In the genomic region with DNA sequence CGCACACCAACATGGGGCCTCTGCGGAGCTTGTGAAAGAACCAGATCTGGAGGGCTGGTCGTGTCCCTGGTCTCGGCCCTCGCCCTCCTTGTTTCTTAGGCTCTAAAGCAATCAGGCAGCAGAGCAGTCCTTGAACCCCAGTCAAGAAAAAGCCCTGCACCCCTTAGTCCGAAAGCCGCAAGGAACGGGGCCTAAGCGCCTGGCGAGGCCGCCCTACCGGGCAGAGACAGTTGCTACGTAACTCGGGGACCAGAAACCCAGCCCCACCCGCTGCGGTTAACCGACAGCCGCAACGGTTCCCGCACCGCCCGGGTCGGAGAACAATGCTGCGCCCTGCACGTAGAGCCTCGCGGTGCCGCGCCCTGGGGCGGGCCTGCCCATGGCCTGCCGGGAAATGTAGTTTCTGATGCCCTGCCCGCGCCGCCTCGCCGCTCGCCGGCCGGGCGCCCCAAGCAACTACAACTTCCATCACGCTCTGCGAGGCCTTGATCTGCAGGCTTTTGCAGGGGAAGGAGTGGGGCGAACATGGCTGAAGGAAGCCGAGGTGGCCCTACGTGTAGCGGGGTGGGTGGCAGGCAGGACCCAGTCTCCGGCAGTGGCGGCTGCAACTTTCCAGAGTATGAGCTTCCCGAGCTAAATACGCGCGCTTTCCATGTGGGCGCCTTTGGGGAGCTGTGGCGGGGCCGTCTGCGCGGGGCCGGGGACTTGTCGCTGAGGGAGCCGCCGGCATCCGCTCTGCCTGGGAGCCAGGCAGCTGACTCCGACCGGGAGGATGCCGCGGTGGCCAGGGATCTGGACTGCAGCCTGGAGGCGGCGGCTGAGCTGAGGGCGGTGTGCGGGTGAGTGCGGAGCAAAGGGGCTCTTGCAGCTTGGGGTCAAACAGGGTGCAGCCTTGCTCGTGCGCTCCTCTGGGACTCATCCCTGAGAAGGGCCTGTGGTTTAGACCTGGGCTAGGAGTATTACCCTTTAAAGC, we compare ENCODE assay signal across 8 cellular contexts. TPM values are rescaled to one million over a fixed set of nuclear protein-coding genes. Genes with fewer than 3 reads are reported as not detected.
A peak's percentile ranks its signal among the peaks of the same experiment; 100 is the strongest.
DNase-seq lines count a peak whose midpoint lies in the region; ATAC-seq and TF ChIP-seq lines count a peak whose summit lies in the region.

A gene (plus strand): TSS at position 522 of the 973 bp plus-strand sequence. CDS start 4 bp downstream, at position 526.

- H3K4me1 Mint-ChIP-seq in endothelial cell (ENCODE audit: unreplicated experiment) (peaks cover 21% of the 10 kb centered on the region), mesothelial cell of epicardium (peaks cover 30% of the 10 kb centered on the region)

- H3K27me3 Mint-ChIP-seq in endothelial cell (ENCODE audit: unreplicated experiment) (peaks cover 3% of the 10 kb centered on the region), mesothelial cell of epicardium (ENCODE audit: low read depth) (no peaks in the 10 kb centered on the region)

- no peaks in the 10 kb centered on the region for H3K27me3 ChIP-seq in OCI-LY3 (ENCODE audit: low read depth, low read length)

- peaks cover 26% of the 10 kb centered on the region for H3K4me1 ChIP-seq in OCI-LY3 (ENCODE audit: low read length)

- H3K9me3 ChIP-seq in OCI-LY3 (ENCODE audit: insufficient read depth, low read length), result no peaks in the 10 kb centered on the region

- H3K36me3 Mint-ChIP-seq in endothelial cell (ENCODE audit: low read depth, unreplicated experiment), result peaks cover 12% of the 10 kb centered on the region
- H3K36me3 Mint-ChIP-seq in mesothelial cell of epicardium, result peaks cover 10% of the 10 kb centered on the region

- DNase-seq in DMS 273 treated with DMSO at 0.1 percent for 48 hours (lab: John Stamatoyannopoulos, UW) (peak; percentile 89), HuH-7.5 (ENCODE audit: low spot score) (peak; percentile 77), activated T-cell treated with anti-CD3 and anti-CD28 coated beads for 1 hour (ENCODE audit: low read depth) (peak; percentile 82), endothelial cell (ENCODE audit: low spot score) (peak; percentile 94), mesothelial cell of epicardium (ENCODE audit: low spot score in 2 of 2, unreplicated experiment in 2 of 2) (peak; percentile 80 to 93)
- DNase-seq in stimulated activated CD8-positive, alpha-beta memory T cell treated with anti-CD3 and anti-CD28 coated beads, Interleukin-15, amount 100 ng/mL, for 4 hours (ENCODE audit: low read depth in 2 of 2), result peak; percentile 85 to 87

- H3K4me3 ChIP-seq in OCI-LY3 (ENCODE audit: low read length), result peak within 1 kb of the TSS; percentile 87

- TF ChIP-seq CTCF in OCI-LY3 (IDR thresholded peaks at IDR 0.05; ENCODE audit: low read depth, low read length) (no peak), endothelial cell (IDR thresholded peaks at IDR 0.05; ENCODE audit: unreplicated experiment) (no peak), mesothelial cell of epicardium (IDR thresholded peaks at IDR 0.05; ENCODE audit: unreplicated experiment) (no peak)

- H3K4me3 Mint-ChIP-seq in endothelial cell (ENCODE audit: unreplicated experiment) (peak within 1 kb of the TSS; percentile 97), mesothelial cell of epicardium (peak within 1 kb of the TSS; percentile 96)

- H4K20me1 ChIP-seq in OCI-LY3 (ENCODE audit: insufficient read depth, low read length), result peaks cover 9% of the 10 kb centered on the region

- peaks cover 13% of the 10 kb centered on the region for H3K36me3 ChIP-seq in OCI-LY3 (replicated peaks; ENCODE audit: low read depth, low read length)

- peak within 1 kb of the TSS; percentile 47 for H3K27ac ChIP-seq in OCI-LY3 (ENCODE audit: low read length)

- H3K9me3 Mint-ChIP-seq in endothelial cell (ENCODE audit: unreplicated experiment), result no peaks in the 10 kb centered on the region
- H3K9me3 Mint-ChIP-seq in mesothelial cell of epicardium, result no peaks in the 10 kb centered on the region

- peaks cover 26% of the 10 kb centered on the region for H3K79me2 ChIP-seq in OCI-LY3 (ENCODE audit: low read length)

- H3K4me2 ChIP-seq in OCI-LY3 (ENCODE audit: low read length), result peak within 1 kb of the TSS; percentile 98

- peak within 1 kb of the TSS; percentile 95 for H2AFZ ChIP-seq in OCI-LY3 (ENCODE audit: low read depth, low read length)

- ATAC-seq in GM21528 (IDR thresholded peaks at IDR 0.05; ENCODE audit: low FRiP score, unreplicated experiment), result peak; percentile 97

- peak within 1 kb of the TSS; percentile 87 for H3K9ac ChIP-seq in OCI-LY3 (ENCODE audit: low read length)

- H3K27ac Mint-ChIP-seq in endothelial cell (ENCODE audit: unreplicated experiment), result peak within 1 kb of the TSS; percentile 95
- peak within 1 kb of the TSS; percentile 99 for H3K27ac Mint-ChIP-seq in mesothelial cell of epicardium

RNA-seq across cellular contexts. Expression of the gene that starts here (rescaled TPM):
- total RNA-seq in endothelial cell (ENCODE audit: unreplicated experiment) (31.8 TPM), mesothelial cell of epicardium (41.7 to 46.2 TPM (median 43.5 TPM) in 3 replicates)

Comparison
In these comparisons a context has a peak if more than half of its experiments do, and no peak if none do; other contexts are left out.
1. Peak in every context shown above with its lines: DNase-seq, ATAC-seq, H3K4me3 ChIP-seq and H3K27ac ChIP-seq.